7 cellular contexts compared by ENCODE assay signal in the genomic region with DNA sequence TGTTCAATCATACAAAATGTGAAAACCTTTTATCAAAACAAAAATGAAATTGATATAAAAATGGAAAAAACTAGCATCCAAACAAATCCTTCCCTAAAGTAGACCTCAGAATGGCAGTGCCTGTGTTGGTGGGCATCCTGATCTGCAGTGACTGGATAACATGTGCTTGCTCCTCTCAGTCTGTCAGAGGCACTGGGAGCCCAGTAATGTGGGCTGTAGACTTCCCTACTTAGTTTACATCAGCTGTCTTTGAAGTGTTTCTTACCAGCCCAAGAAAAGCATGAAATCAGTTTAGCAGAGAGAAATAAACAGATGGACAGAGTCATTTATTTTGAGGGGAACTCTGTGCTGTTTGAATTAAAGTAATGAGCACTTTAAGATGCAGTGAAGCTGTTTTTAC.
"Had no signal": no experiment of that assay in that cellular context is flagged by ENCODE, and none has a peak within 500 bp of the region (broad histone marks: within the 10 kb centered on the region; RNA-seq: fewer than 3 reads in every experiment).

No MANE protein-coding gene starts in this region.

- H3K4me1 ChIP-seq: HAP-1 had no signal

- H3K4me3 Mint-ChIP-seq: HFFc6 had no signal

- ATAC-seq: HCT116, K562 had no signal

- H3K36me3 ChIP-seq: HAP-1 had no signal

- DNase-seq: GOT3, H7, HFFc6, IMR-90 had no signal

- H3K27ac Mint-ChIP-seq: HFFc6 had no signal

- H3K4me3 ChIP-seq: HAP-1, K562 had no signal
